24 cellular contexts compared by ENCODE assay signal in genomic region chr2:151206446-151206968, GRCh38.
"Had no signal": no experiment of that assay in that cellular context is flagged by ENCODE, and none has a peak within 500 bp of the region (broad histone marks: within the 10 kb centered on the region; RNA-seq: fewer than 3 reads in every experiment).

No MANE protein-coding gene starts in this region.

- DNase-seq: colonic mucosa; cortex of kidney; effector CD4-positive, alpha-beta T cell; effector memory CD4-positive, alpha-beta T cell; erythroblast; esophagus squamous epithelium; foreskin fibroblast; foreskin melanocyte; gastrocnemius medialis; glutamatergic neuron; head of caudate nucleus; heart right ventricle; hippocampal formation; left cardiac atrium; left lung; left ventricle myocardium superior; lower lobe of right lung; mesenchymal stem cell; mucosa of descending colon; naive B cell had no signal

- H3K4me1 Mint-ChIP-seq: naive B cell had no signal

- H3K27ac Mint-ChIP-seq: dendritic cell treated with granulocyte-macrophage colony-stimulating factor and Interleukin-4, amounts not matched to agents 40 ng/mL and 50 ng/mL, for 4 days; mesothelial cell of epicardium; naive B cell had no signal

- H3K27ac ChIP-seq: colonic mucosa, epithelial cell of prostate, esophagus squamous epithelium, gastrocnemius medialis, heart right ventricle, left lung, lower lobe of right lung had no signal

- H3K4me1 ChIP-seq: colonic mucosa, esophagus squamous epithelium, gastrocnemius medialis, heart right ventricle, left lung, lower lobe of right lung had no signal

- H3K4me3 ChIP-seq: colonic mucosa, esophagus squamous epithelium, gastrocnemius medialis, heart right ventricle, left lung, lower lobe of right lung, mucosa of descending colon had no signal

- ATAC-seq: esophagus mucosa, gastrocnemius medialis, heart right ventricle, left cardiac atrium, left lung, left ventricle myocardium superior, lower lobe of right lung, mucosa of descending colon had no signal

- H3K9me3 ChIP-seq: colonic mucosa, esophagus squamous epithelium, gastrocnemius medialis, heart right ventricle, left lung, lower lobe of right lung, mucosa of descending colon had no signal

- H3K36me3 ChIP-seq: colonic mucosa, esophagus squamous epithelium, gastrocnemius medialis, heart right ventricle, left lung, lower lobe of right lung had no signal

- H3K36me3 Mint-ChIP-seq: mesothelial cell of epicardium, naive B cell had no signal

- H3K27me3 ChIP-seq: colonic mucosa, esophagus squamous epithelium, gastrocnemius medialis, left lung had no signal

- H3K4me3 Mint-ChIP-seq: dendritic cell treated with granulocyte-macrophage colony-stimulating factor and Interleukin-4, amounts not matched to agents 40 ng/mL and 50 ng/mL, for 4 days; mesothelial cell of epicardium; naive B cell had no signal

- H3K27me3 Mint-ChIP-seq: dendritic cell treated with granulocyte-macrophage colony-stimulating factor and Interleukin-4, amounts not matched to agents 40 ng/mL and 50 ng/mL, for 4 days; naive B cell had no signal

- H3K9me3 Mint-ChIP-seq: dendritic cell treated with granulocyte-macrophage colony-stimulating factor and Interleukin-4, amounts not matched to agents 40 ng/mL and 50 ng/mL, for 4 days; naive B cell had no signal
